ENCODE assay signal across 8 cellular contexts in the genomic region with DNA sequence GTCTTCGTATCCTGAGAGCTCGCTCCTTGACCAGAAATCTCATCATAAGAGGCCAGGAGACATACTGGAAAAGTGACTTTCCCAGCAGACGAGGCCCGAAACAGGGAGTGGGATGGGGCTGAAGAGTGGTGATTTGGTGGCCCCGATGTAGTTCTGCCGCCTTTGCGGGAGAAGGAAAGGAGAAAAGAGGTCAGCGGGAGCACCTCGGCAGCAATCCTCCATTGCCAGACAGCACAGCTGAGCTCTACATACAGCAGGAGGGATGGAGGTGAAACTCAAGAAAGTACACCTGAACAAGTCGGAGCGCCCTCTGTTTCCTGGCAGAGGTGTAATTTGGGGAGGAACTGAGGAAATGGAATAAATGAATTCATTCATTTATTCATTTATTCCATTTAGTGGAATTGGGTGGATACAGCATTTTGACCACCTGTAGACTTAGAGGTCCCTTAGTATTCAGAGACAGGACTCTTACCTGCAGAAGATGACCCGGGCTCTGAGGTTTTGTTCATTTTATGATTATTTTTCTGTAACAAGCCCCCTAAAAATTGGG. TPM values are rescaled to one million over a fixed set of nuclear protein-coding genes. Genes with fewer than 3 reads are reported as not detected.
DNase-seq lines count a peak whose midpoint lies in the region; ATAC-seq and TF ChIP-seq lines count a peak whose summit lies in the region.

No MANE protein-coding gene starts in this region.

- no peak for TF ChIP-seq POLR2A in adrenal gland (IDR thresholded peaks at IDR 0.05)
- TF ChIP-seq POLR2A in tibial nerve (IDR thresholded peaks at IDR 0.05): no peak

- no peaks in the 10 kb centered on the region for H3K36me3 ChIP-seq in cardiac muscle cell
- H3K36me3 ChIP-seq in adrenal gland (replicated peaks in 1 of 2): no peaks in the 10 kb centered on the region
- H3K36me3 ChIP-seq in lower lobe of right lung: no peaks in the 10 kb centered on the region
- no peaks in the 10 kb centered on the region for H3K36me3 ChIP-seq in tibial nerve

- H3K4me1 ChIP-seq in cardiac muscle cell (ENCODE audit: low read depth) (no peaks in the 10 kb centered on the region), adrenal gland (replicated peaks in 1 of 2) (peaks cover 18 to 25% of the 10 kb centered on the region in 2 donors), lower lobe of right lung (peaks cover 35% of the 10 kb centered on the region), tibial nerve (peaks cover 0 to 37% (median 22%) of the 10 kb centered on the region in 4 donors)

- TF ChIP-seq CTCF in cardiac muscle cell (IDR thresholded peaks at IDR 0.05; ENCODE audit: low read depth, low read length): no peak
- TF ChIP-seq CTCF in adrenal gland (IDR thresholded peaks at IDR 0.05): no peak
- no peak for TF ChIP-seq CTCF in lower lobe of right lung (IDR thresholded peaks at IDR 0.05)
- no peak for TF ChIP-seq CTCF in tibial nerve (IDR thresholded peaks at IDR 0.05)

- peaks cover 98% of the 10 kb centered on the region for H3K27me3 ChIP-seq in cardiac muscle cell
- no peaks in the 10 kb centered on the region for H3K27me3 ChIP-seq in adrenal gland
- H3K27me3 ChIP-seq in lower lobe of right lung (ENCODE audit: low read depth): peaks cover 5% of the 10 kb centered on the region
- peaks cover 0 to 59% of the 10 kb centered on the region in 2 donors for H3K27me3 ChIP-seq in tibial nerve

- no peak overlapping the region for H3K27ac ChIP-seq in cardiac muscle cell
- H3K27ac ChIP-seq in adrenal gland: peak overlapping the region in 1 of 5 donors; percentile 81
- H3K27ac ChIP-seq in lower lobe of right lung: peak overlapping the region; percentile 50
- peak overlapping the region in 2 of 4 donors; percentile 44 to 69 for H3K27ac ChIP-seq in tibial nerve

- H3K9me3 ChIP-seq in cardiac muscle cell (ENCODE audit: low read depth) (no peaks in the 10 kb centered on the region), adrenal gland (replicated peaks in 1 of 3) (no peaks in the 10 kb centered on the region), lower lobe of right lung (no peaks in the 10 kb centered on the region), tibial nerve (no peaks in the 10 kb centered on the region)

- intact Hi-C loops in left ventricle myocardium superior (cut with micrococcal nuclease) (no loop called here), adrenal gland (cut with DNase I) (no loop called here), lower lobe of right lung (cut with DNase I) (no loop called here)

- no peak for DNase-seq in cardiac muscle cell (ENCODE audit: low read depth in 1 of 2, low spot score in 1 of 2)
- DNase-seq in left ventricle myocardium superior: no peak
- no peak for DNase-seq in adrenal gland
- no peak for DNase-seq in lower lobe of right lung
- no peak for DNase-seq in tibial nerve (ENCODE audit: low spot score in 2 of 2)
- DNase-seq in medulla oblongata (ENCODE audit: extremely low spot score): no peak
- DNase-seq in globus pallidus (ENCODE audit: low spot score): no peak

- ATAC-seq in left ventricle myocardium superior: no peak
- ATAC-seq in lower lobe of right lung: no peak
- ATAC-seq in HG03097 (IDR thresholded peaks at IDR 0.05; ENCODE audit: low FRiP score, unreplicated experiment): no peak

- H3K4me3 ChIP-seq in cardiac muscle cell (peak overlapping the region; percentile 30), adrenal gland (peak overlapping the region in 3 of 4 donors; percentile 29 to 60 (median 31)), lower lobe of right lung (peak overlapping the region; percentile 54), tibial nerve (peak overlapping the region; percentile 27 to 44 (median 38))

- 21 to 34% (median 23%) methylated on average over 10 to 12 of the region's 12 CpGs for WGBS in adrenal gland, 4 donors
- WGBS in tibial nerve, 2 donors: 20 to 21% methylated on average over 12 of the region's 12 CpGs

- no peak for TF ChIP-seq EP300 in tibial nerve (IDR thresholded peaks at IDR 0.05)

RNA-seq across cellular contexts. Expression of gene TRIM31, which starts 9.2 kb away (rescaled TPM):
- total RNA-seq in cardiac muscle cell (not detected in 2 replicates), left ventricle myocardium superior (not detected), adrenal gland (under 1 TPM in 2 of 8 donors, not detected in 6; 0.19 TPM), lower lobe of right lung (0.62 TPM), tibial nerve (not detected)
- polyA plus RNA-seq in cardiac muscle cell (not detected in 2 replicates), adrenal gland (under 1 TPM in 2 of 3 donors, not detected in 1; 0.13 to 0.80 TPM)

RNA-seq across cellular contexts. Expression of gene RNF39, which starts 28.1 kb away (rescaled TPM):
- total RNA-seq in cardiac muscle cell (not detected in 2 replicates), left ventricle myocardium superior (not detected), adrenal gland (1 to 10 TPM in 3 of 8 donors, under 1 TPM in 3, not detected in 2; 0.11 to 1.7 (median 0.96) TPM), lower lobe of right lung (2.5 TPM), tibial nerve (under 1 TPM in 1 of 4 donors, not detected in 3; 0.42 TPM)
- polyA plus RNA-seq in cardiac muscle cell (0.46 and 0.90 TPM in 2 replicates), adrenal gland (under 1 TPM; 0.17 to 0.51 (median 0.48) TPM)

RNA-seq across cellular contexts. Expression of gene TRIM40, which starts 32.2 kb away (rescaled TPM):
- not detected in 2 replicates for total RNA-seq in cardiac muscle cell
- not detected in 2 replicates for polyA plus RNA-seq in cardiac muscle cell
- not detected for total RNA-seq in left ventricle myocardium superior
- not detected for total RNA-seq in adrenal gland
- under 1 TPM in 1 of 3 donors, not detected in 2; 0.16 TPM for polyA plus RNA-seq in adrenal gland
- total RNA-seq in lower lobe of right lung: not detected
- not detected for total RNA-seq in tibial nerve

RNA-seq across cellular contexts. Expression of gene PPP1R11, which starts 36.7 kb away (rescaled TPM):
- 30.0 and 38.3 TPM in 2 replicates for total RNA-seq in cardiac muscle cell
- 47.7 and 63.7 TPM in 2 replicates for polyA plus RNA-seq in cardiac muscle cell
- total RNA-seq in left ventricle myocardium superior: 44.1 TPM
- total RNA-seq in adrenal gland: 10 to 100 TPM; 36.8 to 70.7 (median 52.4) TPM
- polyA plus RNA-seq in adrenal gland: 10 to 100 TPM; 34.7 to 97.7 (median 43.4) TPM
- 65.7 TPM for total RNA-seq in lower lobe of right lung
- 10 to 100 TPM; 28.2 to 39.8 (median 34.2) TPM for total RNA-seq in tibial nerve

RNA-seq across cellular contexts. Expression of gene POLR1H, which starts 42.6 kb away (rescaled TPM):
- total RNA-seq in cardiac muscle cell (22.0 and 22.4 TPM in 2 replicates), left ventricle myocardium superior (16.1 TPM), adrenal gland (10 to 100 TPM in 7 of 8 donors, 1 to 10 TPM in 1; 6.8 to 75.1 (median 32.4) TPM), lower lobe of right lung (22.4 TPM), tibial nerve (10 to 100 TPM; 22.4 to 30.6 (median 24.8) TPM)
- polyA plus RNA-seq in cardiac muscle cell (26.8 and 55.1 TPM in 2 replicates), adrenal gland (10 to 100 TPM; 24.7 to 53.8 (median 29.2) TPM)
